Comparison of ENCODE assay signal across 17 cellular contexts in the genomic region with DNA sequence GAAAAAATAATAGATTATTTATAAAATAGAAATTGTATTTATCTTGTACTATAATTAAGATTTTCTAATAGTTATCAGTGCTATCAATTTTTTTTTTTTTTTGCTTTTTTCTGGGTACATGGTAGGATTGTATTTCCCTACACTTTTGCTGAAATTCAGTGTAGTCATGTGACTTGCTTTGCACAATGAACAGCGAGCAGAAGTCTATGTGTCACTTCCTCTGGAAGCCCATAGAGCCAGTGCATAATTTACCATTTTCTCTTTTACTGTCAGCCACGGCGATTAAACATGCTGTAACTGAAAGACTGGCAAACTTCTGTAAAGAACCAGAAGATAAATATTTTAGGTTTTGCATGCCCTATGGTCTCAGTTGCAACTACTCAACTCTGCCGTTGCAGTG.
"Had no signal": no experiment of that assay in that cellular context is flagged by ENCODE, and none has a peak within 500 bp of the region (broad histone marks: within the 10 kb centered on the region; RNA-seq: fewer than 3 reads in every experiment).

No MANE protein-coding gene starts in this region.

- H3K9me3 ChIP-seq: esophagus squamous epithelium, neutrophil had no signal

- H3K4me3 ChIP-seq: esophagus squamous epithelium, heart left ventricle, spleen had no signal

- H3K27ac ChIP-seq: epithelial cell of prostate, neutrophil had no signal

- DNase-seq: effector memory CD8-positive, alpha-beta T cell; esophagus squamous epithelium; heart left ventricle; hypothalamus; kidney glomerular epithelial cell; mammary epithelial cell; naive thymus-derived CD4-positive, alpha-beta T cell; nephron progenitor cell; posterior cingulate gyrus; spleen; stimulated activated CD4-positive, alpha-beta T cell treated with anti-CD3 and anti-CD28 coated beads, Interleukin-15, amount 100 ng/mL, for 24 hours; stimulated activated CD4-positive, alpha-beta T cell treated with anti-CD3 and anti-CD28 coated beads, Interleukin-1b, Interleukin-23, amount 100 ng/mL, for 48 hours; stimulated activated CD4-positive, alpha-beta T cell treated with anti-CD3 and anti-CD28 coated beads, Interleukin-4, amount 100 ng/mL, for 4 hours; stimulated activated naive CD4-positive, alpha-beta T cell treated with Interleukin-2 at 50 U/mL for 16 hours had no signal

- H3K4me1 ChIP-seq: esophagus squamous epithelium, spleen had no signal

- H3K36me3 ChIP-seq: esophagus squamous epithelium, heart left ventricle, neutrophil, spleen had no signal

- ATAC-seq: effector memory CD8-positive, alpha-beta T cell; heart left ventricle; naive thymus-derived CD4-positive, alpha-beta T cell; sciatic nerve had no signal

- H3K27me3 ChIP-seq: esophagus squamous epithelium, heart left ventricle, neutrophil, spleen had no signal
